ENCODE assay signal across 28 cellular contexts in genomic region chr17:50143461-50144176, GRCh38. TPM values are rescaled to one million over a fixed set of nuclear protein-coding genes. Genes with fewer than 3 reads are reported as not detected.
DNase-seq lines count a peak whose midpoint lies in the region; ATAC-seq, FAIRE-seq and TF ChIP-seq lines count a peak whose summit lies in the region.
"Had no signal": no experiment of that assay in that cellular context is flagged by ENCODE, and none has a peak within 500 bp of the region (broad histone marks: within the 10 kb centered on the region; RNA-seq: fewer than 3 reads in every experiment).

No MANE protein-coding gene starts in this region.

- H3K36me3 ChIP-seq in astrocyte (ENCODE audit: insufficient read depth, low read length) (peaks cover 37% of the 10 kb centered on the region), neuronal stem cell (replicated peaks in 1 of 2; ENCODE audit: control insufficient read depth in 2 of 2, insufficient read depth in 2 of 2, low read length in 2 of 2) (peaks cover 56 to 82% of the 10 kb centered on the region in 2 donors), mucosa of descending colon (ENCODE audit: low read depth) (no peaks in the 10 kb centered on the region)

- H3K79me1 ChIP-seq in neuronal stem cell (ENCODE audit: low read depth, low read length), result peaks cover 12% of the 10 kb centered on the region

- H3K27me3 ChIP-seq in astrocyte (ENCODE audit: insufficient read depth, low read length) (no peaks in the 10 kb centered on the region), neuronal stem cell (ENCODE audit: control insufficient read depth in 3 of 3, insufficient read depth in 3 of 3, low read depth in 1 of 3, low read length in 3 of 3) (no peaks in the 10 kb centered on the region)
- H3K27me3 ChIP-seq: ascending aorta, esophagus muscularis mucosa, gastroesophageal sphincter, thyroid gland had no signal

- H3K23ac ChIP-seq in neuronal stem cell (ENCODE audit: low read depth, low read length, poor library complexity), result no peak overlapping the region

- no peak overlapping the region for H2BK5ac ChIP-seq in neuronal stem cell (ENCODE audit: low read length)

- no peak overlapping the region for H3K14ac ChIP-seq in neuronal stem cell (ENCODE audit: low read length)

- POLR2A ChIA-PET in RWPE1 (lab: Yijun Ruan, JAX; ENCODE audit: low non-redundant PET) (no interaction called here), WTC11 (lab: Charles Lee) (no interaction called here)

- H3K4me2 ChIP-seq in astrocyte (ENCODE audit: low read length), result no peak overlapping the region
- no peak overlapping the region for H3K4me2 ChIP-seq in neuronal stem cell (ENCODE audit: insufficient read depth, low read length, poor library complexity, severe bottlenecking)
- H3K4me2 ChIP-seq: GM23338 had no signal

- ATAC-seq in WTC11 (no peak), mucosa of descending colon (no peak)
- ATAC-seq: gastroesophageal sphincter, GM23338 had no signal

- H3K4me1 ChIP-seq in astrocyte (ENCODE audit: insufficient read depth, low read length) (peaks cover 34% of the 10 kb centered on the region), neuronal stem cell (ENCODE audit: control insufficient read depth in 2 of 2, insufficient read depth in 1 of 2, low read depth in 1 of 2, low read length in 2 of 2) (peaks cover 13 to 23% of the 10 kb centered on the region in 2 donors), mucosa of descending colon (ENCODE audit: low read depth) (peaks cover 25% of the 10 kb centered on the region)

- no peak overlapping the region for H4K91ac ChIP-seq in neuronal stem cell (ENCODE audit: low read depth, low read length, poor library complexity)

- WGBS in neuronal stem cell (ENCODE audit: extremely low coverage in 2 of 2, insufficient read length in 2 of 2, insufficient replicate concordance in 1 of 2), 2 donors, result no CpG with 5 or more reads among the region's 20 CpGs

- TF ChIP-seq CTCF in RWPE1 (conservative IDR thresholded peaks at IDR 0.05; ENCODE audit: low read depth), result no peak
- no peak for TF ChIP-seq CTCF in astrocyte (IDR thresholded peaks at IDR 0.05; ENCODE audit: insufficient read depth, low read depth, low read length)
- TF ChIP-seq CTCF in WTC11 (IDR thresholded peaks at IDR 0.05), result no peak
- TF ChIP-seq CTCF in mucosa of descending colon (IDR thresholded peaks at IDR 0.05), result no peak

- no peaks in the 10 kb centered on the region for H3K9me3 Mint-ChIP-seq in activated T-cell treated with anti-CD3 and anti-CD28 coated beads, Interleukin-2, amount 50 U/mL, for 24 hours
- no peaks in the 10 kb centered on the region for H3K9me3 Mint-ChIP-seq in astrocyte (ENCODE audit: unreplicated experiment)
- H3K9me3 Mint-ChIP-seq in WTC11, result no peaks in the 10 kb centered on the region
- H3K9me3 Mint-ChIP-seq: GM23338, nephron had no signal

- intact Hi-C loops in mucosa of descending colon (cut with DNase I, micrococcal nuclease), result no loop called here

- H3K18ac ChIP-seq in neuronal stem cell (ENCODE audit: low read length), result no peak overlapping the region

- no peak overlapping the region for H3K4me3 Mint-ChIP-seq in activated T-cell treated with anti-CD3 and anti-CD28 coated beads, Interleukin-2, amount 50 U/mL, for 24 hours
- H3K4me3 Mint-ChIP-seq in astrocyte (ENCODE audit: unreplicated experiment) (peak overlapping the region; percentile 27), WTC11 (no peak overlapping the region)
- H3K4me3 Mint-ChIP-seq: GM23338, nephron had no signal

- H3K79me2 ChIP-seq in astrocyte (ENCODE audit: insufficient read depth, low read length), result peaks cover 82% of the 10 kb centered on the region

- DNase-seq in activated T-cell treated with anti-CD3 and anti-CD28 coated beads, Interleukin-2, amount 50 U/mL, for 24 hours, result no peak
- no peak for DNase-seq in activated T-cell treated with anti-CD3 and anti-CD28 coated beads, Interleukin-2, amount 50 U/mL, for 1 hour
- DNase-seq in RWPE1 (ENCODE audit: low spot score) (no peak), astrocyte (ENCODE audit: low read depth) (no peak), neuronal stem cell (ENCODE audit: low spot score) (no peak), WTC11 (ENCODE audit: low spot score) (no peak), mucosa of descending colon (no peak), KG1 (lab: John Stamatoyannopoulos, UW) (no peak)
- DNase-seq: activated gamma-delta T cell treated with Interleukin-2 at 50 U/mL for 16 hours; DMS153; effector CD8-positive, alpha-beta T cell; GDM1; IMR-90; kidney glomerular epithelial cell; MM.1S; NCI-H1436; SHP77; stimulated activated CD4-positive, alpha-beta T cell treated with anti-CD3 and anti-CD28 coated beads, Interleukin-1b, Interleukin-23, amount 100 ng/mL, for 48 hours; stimulated activated naive CD4-positive, alpha-beta T cell treated with Interleukin-2 at 50 U/mL for 16 hours; thyroid gland; WERI-Rb-1 had no signal

- H3K4me3 ChIP-seq in astrocyte (ENCODE audit: insufficient read depth, low read depth, low read length) (no peak overlapping the region), neuronal stem cell (ENCODE audit: low read length in 2 of 2) (no peak overlapping the region), mucosa of descending colon (no peak overlapping the region)
- H3K4me3 ChIP-seq: ascending aorta, esophagus muscularis mucosa, gastroesophageal sphincter, GM23338, thyroid gland had no signal

- peak overlapping the region; percentile 65 for H3K27ac Mint-ChIP-seq in activated T-cell treated with anti-CD3 and anti-CD28 coated beads, Interleukin-2, amount 50 U/mL, for 24 hours
- no peak overlapping the region for H3K27ac Mint-ChIP-seq in astrocyte (ENCODE audit: unreplicated experiment)
- no peak overlapping the region for H3K27ac Mint-ChIP-seq in WTC11
- H3K27ac Mint-ChIP-seq: GM23338, nephron had no signal

- no peak overlapping the region for H2BK120ac ChIP-seq in neuronal stem cell (ENCODE audit: low read depth, low read length)

- CTCF ChIA-PET in RWPE1 (lab: Yijun Ruan, JAX), result interaction anchor here (0.7 kb wide), 1 partner anchor 39 kb away, joined by 4 read pairs; no protein-coding TSS in a partner anchor
- CTCF ChIA-PET in WTC11 (lab: Charles Lee), result interaction anchor here (1.1 to 3.1 kb wide), 3 partner anchors 18 to 49 kb away, joined by 3 to 21 read pairs (median 3); no protein-coding TSS in a partner anchor

- H3K4me1 Mint-ChIP-seq in activated T-cell treated with anti-CD3 and anti-CD28 coated beads, Interleukin-2, amount 50 U/mL, for 24 hours (ENCODE audit: low read depth), result peaks cover 86% of the 10 kb centered on the region
- peaks cover 13% of the 10 kb centered on the region for H3K4me1 Mint-ChIP-seq in astrocyte (ENCODE audit: low read depth, unreplicated experiment)
- H3K4me1 Mint-ChIP-seq in WTC11, result peaks cover 34% of the 10 kb centered on the region

- H3K27ac ChIP-seq in RWPE1 (peak overlapping the region; percentile 98), astrocyte (ENCODE audit: low read depth, low read length) (no peak overlapping the region), neuronal stem cell (replicated peaks; ENCODE audit: low read length) (no peak overlapping the region)
- H3K27ac ChIP-seq: thyroid gland, WERI-Rb-1 had no signal

- H3K9ac ChIP-seq in astrocyte (ENCODE audit: low read length), result no peak overlapping the region
- peak overlapping the region; percentile 52 for H3K9ac ChIP-seq in neuronal stem cell (ENCODE audit: low read depth, low read length, poor library complexity)

- no peak overlapping the region for H3K4ac ChIP-seq in neuronal stem cell (ENCODE audit: low read length)

- no peaks in the 10 kb centered on the region for H3K27me3 Mint-ChIP-seq in activated T-cell treated with anti-CD3 and anti-CD28 coated beads, Interleukin-2, amount 50 U/mL, for 24 hours
- H3K27me3 Mint-ChIP-seq in astrocyte (ENCODE audit: low read depth, unreplicated experiment), result no peaks in the 10 kb centered on the region
- peaks cover 7% of the 10 kb centered on the region for H3K27me3 Mint-ChIP-seq in WTC11 (ENCODE audit: low read depth)
- H3K27me3 Mint-ChIP-seq: progenitor cell of endocrine pancreas had no signal

- H2BK15ac ChIP-seq in neuronal stem cell (ENCODE audit: low read length), result no peak overlapping the region

- H2AFZ ChIP-seq in astrocyte (ENCODE audit: low read depth, low read length) (no peak overlapping the region), neuronal stem cell (ENCODE audit: low read length) (no peak overlapping the region)
- H2AFZ ChIP-seq: GM23338 had no signal

- no peak overlapping the region for H2BK12ac ChIP-seq in neuronal stem cell (ENCODE audit: low read length)

- no peak overlapping the region for H2AK5ac ChIP-seq in neuronal stem cell (ENCODE audit: low read depth, low read length)

- no peak overlapping the region for H4K8ac ChIP-seq in neuronal stem cell (ENCODE audit: low read depth, low read length)

- no peak for FAIRE-seq in astrocyte (lab: Jason Lieb, UNC)

- peaks cover 97% of the 10 kb centered on the region for H3K36me3 Mint-ChIP-seq in activated T-cell treated with anti-CD3 and anti-CD28 coated beads, Interleukin-2, amount 50 U/mL, for 24 hours (ENCODE audit: low read depth)
- H3K36me3 Mint-ChIP-seq in astrocyte (ENCODE audit: low read depth, unreplicated experiment), result peaks cover 51% of the 10 kb centered on the region
- peaks cover 40% of the 10 kb centered on the region for H3K36me3 Mint-ChIP-seq in WTC11

- H3K9me3 ChIP-seq in astrocyte (ENCODE audit: insufficient read depth, low read depth, low read length) (no peaks in the 10 kb centered on the region), neuronal stem cell (replicated peaks in 1 of 2; ENCODE audit: control insufficient read depth in 2 of 2, insufficient read depth in 1 of 2, low read depth in 1 of 2, low read length in 2 of 2) (peaks cover 0 to 9% of the 10 kb centered on the region in 2 donors), mucosa of descending colon (no peaks in the 10 kb centered on the region)
- H3K9me3 ChIP-seq: ascending aorta, esophagus muscularis mucosa, gastroesophageal sphincter, thyroid gland had no signal

- peaks cover 99% of the 10 kb centered on the region for H4K20me1 ChIP-seq in astrocyte (ENCODE audit: insufficient read depth, low read length)

RNA-seq across cellular contexts. Expression of gene PPP1R9B, which starts 6.9 kb away (rescaled TPM):
- total RNA-seq in astrocyte (73.6 and 75.9 TPM in 2 replicates), WTC11 (2021) (20.4 to 21.7 TPM (median 20.6 TPM) in 3 replicates), mucosa of descending colon (10 to 100 TPM; 27.3 to 47.5 (median 33.1) TPM)
- 19.8 TPM for polyA plus RNA-seq in neuronal stem cell (2013, experiment 1 of 2)
- 19.4 TPM for polyA plus RNA-seq in neuronal stem cell (2013, experiment 2 of 2)

RNA-seq across cellular contexts. Expression of gene SAMD14, which starts 13.7 kb away (rescaled TPM):
- total RNA-seq in astrocyte (9.7 and 10.8 TPM in 2 replicates), WTC11 (2021) (4.5 to 6.0 TPM (median 5.9 TPM) in 3 replicates), mucosa of descending colon (1 to 10 TPM in 2 of 3 donors, under 1 TPM in 1; 0.52 to 2.6 (median 1.2) TPM)
- polyA plus RNA-seq in neuronal stem cell (2013, experiment 1 of 2), result 31.6 TPM
- polyA plus RNA-seq in neuronal stem cell (2013, experiment 2 of 2), result 33.4 TPM
- polyA plus RNA-seq: CD14-positive monocyte had no signal

RNA-seq across cellular contexts. Expression of gene SGCA, which starts 22.2 kb away (rescaled TPM):
- 0.32 TPM in 1 of 2 replicates, not detected in the other for total RNA-seq in astrocyte
- 0.57 TPM for polyA plus RNA-seq in neuronal stem cell (2013, experiment 1 of 2)
- polyA plus RNA-seq in neuronal stem cell (2013, experiment 2 of 2), result 0.35 TPM
- 0.39 to 1.0 TPM in 2 of 3 replicates, not detected in the other for total RNA-seq in WTC11 (2021)
- total RNA-seq in mucosa of descending colon, result 10 to 100 TPM in 1 of 3 donors, 1 to 10 TPM in 1, under 1 TPM in 1; 0.64 to 30.7 (median 6.8) TPM
- total RNA-seq: GM23338, IMR-90, progenitor cell of endocrine pancreas had no signal

RNA-seq across cellular contexts. Expression of gene PDK2, which starts 48.5 kb away (rescaled TPM):
- total RNA-seq in astrocyte, result 25.8 and 26.8 TPM in 2 replicates
- polyA plus RNA-seq in neuronal stem cell (2013, experiment 1 of 2), result 40.5 TPM
- polyA plus RNA-seq in neuronal stem cell (2013, experiment 2 of 2), result 39.2 TPM
- 16.6 to 21.3 TPM (median 19.8 TPM) in 3 replicates for total RNA-seq in WTC11 (2021)
- 10 to 100 TPM; 51.0 to 91.6 (median 72.6) TPM for total RNA-seq in mucosa of descending colon

RNA-seq across cellular contexts. Expression of gene COL1A1, which starts 57.8 kb away (rescaled TPM):
- total RNA-seq in astrocyte, result 12,796 and 18,656 TPM in 2 replicates
- polyA plus RNA-seq in neuronal stem cell (2013, experiment 1 of 2), result 17.9 TPM
- polyA plus RNA-seq in neuronal stem cell (2013, experiment 2 of 2), result 18.4 TPM
- 46.1 to 52.1 TPM (median 50.4 TPM) in 3 replicates for total RNA-seq in WTC11 (2021)
- 100 to 1,000 TPM in 2 of 3 donors, 10 to 100 TPM in 1; 53.0 to 248 (median 160) TPM for total RNA-seq in mucosa of descending colon
- polyA plus RNA-seq: CD14-positive monocyte had no signal
